In the genomic region with DNA sequence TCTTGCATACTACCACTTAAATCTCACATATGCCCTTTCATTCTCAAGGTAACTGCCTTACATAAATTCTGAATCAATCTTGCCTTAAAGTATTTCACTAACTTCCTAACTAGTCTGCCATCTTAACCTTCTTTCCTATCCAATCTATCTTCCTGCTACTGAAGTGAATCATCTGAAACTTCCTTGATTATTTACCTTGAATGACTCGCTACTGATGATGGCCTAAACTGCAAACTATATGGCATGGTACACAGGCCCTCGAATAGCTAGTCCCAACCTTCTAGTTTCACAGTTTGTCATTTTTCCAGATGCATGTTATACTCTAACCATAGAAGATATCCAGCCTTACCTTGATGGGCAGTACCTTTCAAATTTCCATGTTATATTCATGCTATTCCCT, we compare ENCODE assay signal across 17 cellular contexts.
"Had no signal": no experiment of that assay in that cellular context is flagged by ENCODE, and none has a peak within 500 bp of the region (broad histone marks: within the 10 kb centered on the region; RNA-seq: fewer than 3 reads in every experiment).

No MANE protein-coding gene starts in this region.

- ATAC-seq: activated naive CD4-positive, alpha-beta T cell treated with anti-CD3 and anti-CD28 coated beads, Interleukin-2, amount 50 U/mL, for 72 hours; activated T-helper 17 cell treated with anti-CD3 and anti-CD28 coated beads, Interleukin-2, amount 50 U/mL, for 72 hours; left lung; naive thymus-derived CD4-positive, alpha-beta T cell; sciatic nerve; stimulated activated effector memory CD8-positive, alpha-beta T cell treated with anti-CD3 and anti-CD28 coated beads, Interleukin-12 subunit alpha, Interleukin-12 subunit beta, amount 100 ng/mL, for 72 hours; stimulated activated naive CD8-positive, alpha-beta T cell treated with anti-CD3 and anti-CD28 coated beads, Interleukin-15, amount 100 ng/mL, for 72 hours had no signal

- DNase-seq: activated CD4-positive, alpha-beta T cell treated with anti-CD3 and anti-CD28 coated beads for 1 hour; activated T-cell treated with anti-CD3 and anti-CD28 coated beads, Interleukin-2, amount 50 U/mL, for 1 hour; effector memory CD4-positive, alpha-beta T cell; left lung; naive thymus-derived CD4-positive, alpha-beta T cell; small intestine; stimulated activated CD4-positive, alpha-beta T cell treated with anti-CD3 and anti-CD28 coated beads, Interleukin-2, amount 100 ng/mL, for 24 hours; stimulated activated naive CD8-positive, alpha-beta T cell treated with anti-CD3 and anti-CD28 coated beads, Interleukin-15, amount 100 ng/mL, for 72 hours had no signal

- H3K4me3 ChIP-seq: ascending aorta, left lung, lung, neural progenitor cell, suprapubic skin, tibial nerve had no signal

- H3K9me3 ChIP-seq: ascending aorta, left lung, suprapubic skin, tibial nerve had no signal

- H3K27ac ChIP-seq: ascending aorta, left lung, neural progenitor cell, suprapubic skin, tibial nerve had no signal

- H3K4me2 ChIP-seq: neural progenitor cell had no signal

- H3K9ac ChIP-seq: neural progenitor cell had no signal

- H3K27me3 ChIP-seq: ascending aorta, neural progenitor cell, suprapubic skin had no signal

- H2AFZ ChIP-seq: neural progenitor cell had no signal

- H3K4me1 ChIP-seq: ascending aorta, left lung, neural progenitor cell, suprapubic skin, tibial nerve had no signal

- H3K36me3 ChIP-seq: ascending aorta, left lung, neural progenitor cell, suprapubic skin, tibial nerve had no signal
